In genomic region chr1:231337472-231338269, GRCh38 we compare ENCODE assay signal across 8 cellular contexts. TPM values are rescaled to one million over a fixed set of nuclear protein-coding genes. Genes with fewer than 3 reads are reported as not detected.
DNase-seq lines count a peak whose midpoint lies in the region; ATAC-seq and TF ChIP-seq lines count a peak whose summit lies in the region.

Gene EXOC8, minus strand, starts transcription at chr1:231337852. Its CDS starts 107 bp downstream, at chr1:231337745.

- H3K4me1 ChIP-seq in H9 (ENCODE audit: insufficient read depth, low read length), result peaks cover 8% of the 10 kb centered on the region; the same call in 1 of the 2 replicates

- no peak within 1 kb of the TSS for H2AK5ac ChIP-seq in H9 (ENCODE audit: insufficient read length, low read length)

- no CpG with 5 or more reads among the region's 74 CpGs for WGBS in H9 (ENCODE audit: extremely low coverage, insufficient read length, low lambda C conversion rate)

- H3K14ac ChIP-seq in H9 (ENCODE audit: insufficient read depth, low read length), result peak within 1 kb of the TSS; percentile 62

- H3K27ac ChIP-seq in H9 (ENCODE audit: insufficient read length, low read depth, low read length), result no peak within 1 kb of the TSS

- H4K20me1 ChIP-seq in H9 (ENCODE audit: control insufficient read depth, insufficient read depth, insufficient read length), result no peaks in the 10 kb centered on the region

- H3K23me2 ChIP-seq in H9 (ENCODE audit: insufficient read length, low read depth, low read length, poor library complexity, severe bottlenecking), result peaks cover 16% of the 10 kb centered on the region

- no peak within 1 kb of the TSS for H3T11ph ChIP-seq in H9 (ENCODE audit: low read length)

- no peak within 1 kb of the TSS for H2BK20ac ChIP-seq in H9 (ENCODE audit: low read depth, low read length, poor library complexity, severe bottlenecking)

- H3K79me1 ChIP-seq in H9 (ENCODE audit: insufficient read depth, low read depth, low read length, poor library complexity, severe bottlenecking), result peaks cover 3% of the 10 kb centered on the region

- H3K9ac ChIP-seq in H9 (ENCODE audit: extremely low read depth, insufficient read length, low read length), result peak within 1 kb of the TSS; percentile 90

- peaks cover 14% of the 10 kb centered on the region; the same call in 1 of the 2 replicates for H3K79me2 ChIP-seq in H9 (ENCODE audit: insufficient read depth, low read length)

- H3K23ac ChIP-seq in H9 (ENCODE audit: insufficient read length, low read depth, low read length), result no peak within 1 kb of the TSS

- H3K9me3 Mint-ChIP-seq in H9 (peaks cover 2 to 4% of the 10 kb centered on the region in 2 experiments; a peak in 2 of 5 replicates), nephron progenitor cell (no peaks in the 10 kb centered on the region)
- no peaks in the 10 kb centered on the region for H3K9me3 Mint-ChIP-seq in stimulated activated naive CD8-positive, alpha-beta T cell treated with anti-CD3 and anti-CD28 coated beads, Interleukin-15, amount 100 ng/mL, for 72 hours

- H2BK120ac ChIP-seq in H9 (ENCODE audit: low read depth, low read length, poor library complexity, severe bottlenecking), result no peak within 1 kb of the TSS

- TF ChIP-seq CTCF in H9 (conservative IDR thresholded peaks at IDR 0.05) (no peak), nephron progenitor cell (IDR thresholded peaks at IDR 0.05) (no peak)

- H3K27me3 ChIP-seq in H9 (ENCODE audit: insufficient read depth, low read length) (no peaks in the 10 kb centered on the region), MG63 (no peaks in the 10 kb centered on the region; the same call in 1 of the 2 replicates)

- H2BK12ac ChIP-seq in H9 (ENCODE audit: insufficient read length, low read depth, low read length), result no peak within 1 kb of the TSS

- DNase-seq in G401 (ENCODE audit: low spot score) (peak; percentile 97), H9 (peak; percentile 97), MG63 (peak; percentile 92), SHP77 treated with DMSO at 0.1 percent for 48 hours (lab: John Stamatoyannopoulos, UW) (peak; percentile 95), fibroblast of the conjunctiva (ENCODE audit: low read depth) (peak; percentile 97), nephron progenitor cell (peak; percentile 97)
- DNase-seq in activated effector memory CD4-positive, alpha-beta T cell treated with anti-CD3 and anti-CD28 coated beads, Interleukin-2, amount 50 U/mL, for 16 hours, result peak; percentile 99
- DNase-seq in stimulated activated naive CD8-positive, alpha-beta T cell treated with anti-CD3 and anti-CD28 coated beads, Interleukin-15, amount 100 ng/mL, for 72 hours, result peak; percentile 96 to 97

- no peak within 1 kb of the TSS for H2BK15ac ChIP-seq in H9 (ENCODE audit: low read depth, low read length)

- no peak within 1 kb of the TSS for H4K91ac ChIP-seq in H9 (ENCODE audit: insufficient read length, low read depth, low read length)

- H3K36me3 Mint-ChIP-seq in H9 (ENCODE audit: insufficient read depth in 1 of 3, low read depth in 3 of 3) (peaks cover 13 to 31% (median 24%) of the 10 kb centered on the region in 3 experiments; a peak in 6 of 7 replicates), nephron progenitor cell (ENCODE audit: low read depth) (peaks cover 41% of the 10 kb centered on the region)

- H4K8ac ChIP-seq in H9 (replicated peaks; ENCODE audit: insufficient read length, low read depth, low read length), result no peak within 1 kb of the TSS

- H2AFZ ChIP-seq in H9 (ENCODE audit: low read length), result peak within 1 kb of the TSS; percentile 33

- peaks cover 2% of the 10 kb centered on the region; the same call in 1 of the 2 replicates for H3K27me3 Mint-ChIP-seq in H9 (ENCODE audit: low read depth)
- H3K27me3 Mint-ChIP-seq in nephron progenitor cell (ENCODE audit: low read depth, poor library complexity), result peaks cover 5% of the 10 kb centered on the region
- no peaks in the 10 kb centered on the region for H3K27me3 Mint-ChIP-seq in stimulated activated naive CD8-positive, alpha-beta T cell treated with anti-CD3 and anti-CD28 coated beads, Interleukin-15, amount 100 ng/mL, for 72 hours

- H3K56ac ChIP-seq in H9 (ENCODE audit: insufficient read length, low read depth, low read length), result no peak within 1 kb of the TSS

- peak within 1 kb of the TSS; percentile 94 for H3K4me2 ChIP-seq in H9 (ENCODE audit: insufficient read depth, insufficient read length, low read length)

- peak; percentile 88 for ATAC-seq in stimulated activated naive CD8-positive, alpha-beta T cell treated with anti-CD3 and anti-CD28 coated beads, Interleukin-15, amount 100 ng/mL, for 72 hours

- H3K4me3 Mint-ChIP-seq in H9 (peak within 1 kb of the TSS; percentile 95 to 100), nephron progenitor cell (peak within 1 kb of the TSS; percentile 98)
- peak within 1 kb of the TSS; percentile 90 to 97 for H3K4me3 Mint-ChIP-seq in stimulated activated naive CD8-positive, alpha-beta T cell treated with anti-CD3 and anti-CD28 coated beads, Interleukin-15, amount 100 ng/mL, for 72 hours

- H3K36me3 ChIP-seq in MG63, result peaks cover 36% of the 10 kb centered on the region

- H3K9me3 ChIP-seq in H9 (ENCODE audit: control insufficient read depth, low read depth, low read length) (no peaks in the 10 kb centered on the region), MG63 (no peaks in the 10 kb centered on the region)

- H2BK5ac ChIP-seq in H9 (ENCODE audit: insufficient read length, low read length), result no peak within 1 kb of the TSS

- in situ Hi-C loops in G401 (cut with HindIII; ENCODE audit: low sequenced_read_pairs), result no loop called here

- no peak within 1 kb of the TSS for H4K5ac ChIP-seq in H9 (ENCODE audit: insufficient read length, low read depth, low read length)

- H3K4me3 ChIP-seq in MG63, result peak within 1 kb of the TSS; percentile 94

- H3K18ac ChIP-seq in H9 (ENCODE audit: insufficient read length, low read depth, low read length), result peak within 1 kb of the TSS; percentile 47

- peaks cover 40 to 41% of the 10 kb centered on the region in 2 experiments for H3K4me1 Mint-ChIP-seq in H9
- peaks cover 58% of the 10 kb centered on the region for H3K4me1 Mint-ChIP-seq in nephron progenitor cell
- H3K4me1 Mint-ChIP-seq in stimulated activated naive CD8-positive, alpha-beta T cell treated with anti-CD3 and anti-CD28 coated beads, Interleukin-15, amount 100 ng/mL, for 72 hours, result peaks cover 40% of the 10 kb centered on the region

- H3K27ac Mint-ChIP-seq in H9, result peak within 1 kb of the TSS; percentile 97 to 98 (median 98)
- H3K27ac Mint-ChIP-seq in nephron progenitor cell, result peak within 1 kb of the TSS; percentile 99
- H3K27ac Mint-ChIP-seq in stimulated activated naive CD8-positive, alpha-beta T cell treated with anti-CD3 and anti-CD28 coated beads, Interleukin-15, amount 100 ng/mL, for 72 hours, result peak within 1 kb of the TSS; percentile 99 to 100

- H3K4ac ChIP-seq in H9 (ENCODE audit: low read depth, low read length), result no peak within 1 kb of the TSS

RNA-seq across cellular contexts. Expression of gene EXOC8, which starts in this region (rescaled TPM):
- total RNA-seq in G401 (2014; rRNA removed; shearing (Covaris generic)), result 8.6 and 10.9 TPM in 2 replicates
- total RNA-seq in H9 (2021), result 10.5 and 10.8 TPM in 2 replicates
- 10.8 and 11.1 TPM in 2 replicates for total RNA-seq in MG63 (2014; rRNA removed; shearing (Covaris generic); ENCODE audit: low replicate concordance)
